In the genomic region with DNA sequence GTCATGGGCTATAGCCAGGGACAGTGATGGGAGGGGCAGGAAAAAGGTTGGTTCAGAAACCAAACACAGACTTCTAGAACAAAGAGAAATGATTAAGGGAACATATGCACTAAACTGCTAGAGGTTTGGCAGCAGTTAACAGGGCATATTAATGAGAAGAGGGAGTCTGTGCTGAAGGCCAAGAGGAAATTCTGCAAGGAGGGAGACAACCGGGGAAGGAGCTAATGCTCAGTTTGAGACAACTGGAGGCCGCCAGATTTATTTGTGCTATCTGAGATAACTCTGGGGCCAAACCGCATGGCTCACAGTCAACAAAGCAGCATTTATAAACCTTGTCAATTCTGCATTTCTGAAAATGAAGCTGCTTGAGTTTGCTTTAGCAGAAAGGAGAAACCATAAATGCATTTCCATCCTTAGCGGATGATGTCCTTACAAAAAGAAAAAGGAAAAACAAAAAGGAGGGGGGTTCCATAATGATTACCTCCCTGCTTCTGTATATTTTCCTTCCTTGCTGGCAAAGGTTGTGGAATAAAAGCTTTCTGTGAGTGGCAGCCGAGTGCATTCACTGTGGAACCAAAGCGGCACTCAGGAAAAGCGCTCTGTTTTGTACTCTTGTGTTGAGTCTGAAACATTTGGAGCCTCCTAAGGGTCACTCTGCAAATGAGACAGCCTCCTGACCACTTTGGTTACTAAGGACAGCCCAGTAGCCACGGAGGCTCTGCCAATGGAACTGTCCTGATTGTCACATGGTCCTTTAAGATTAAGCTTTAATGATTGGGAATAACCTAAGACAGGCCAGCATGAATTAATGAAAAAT, we compare ENCODE assay signal across 10 cellular contexts.
DNase-seq lines count a peak whose midpoint lies in the region; ATAC-seq and TF ChIP-seq lines count a peak whose summit lies in the region.
"Had no signal": no experiment of that assay in that cellular context is flagged by ENCODE, and none has a peak within 500 bp of the region (broad histone marks: within the 10 kb centered on the region; RNA-seq: fewer than 3 reads in every experiment).

No MANE protein-coding gene starts in this region.

- H3K4me1 ChIP-seq in IMR-90 (ENCODE audit: control insufficient read depth, insufficient read depth, low read length) = peaks cover 19% of the 10 kb centered on the region

- no peak overlapping the region for H3K9ac ChIP-seq in IMR-90 (ENCODE audit: low read depth, low read length)

- no peak overlapping the region for H2AFZ ChIP-seq in IMR-90 (replicated peaks; ENCODE audit: low read length, poor library complexity)

- H3K9me3 Mint-ChIP-seq in activated T-helper 17 cell treated with anti-CD3 and anti-CD28 coated beads, Interleukin-2, amount 50 U/mL, for 72 hours = no peaks in the 10 kb centered on the region

- H2BK20ac ChIP-seq in IMR-90 (ENCODE audit: low read depth, low read length) = 0 out of 2 replicates have a peak overlapping the region, but pooled peaks have one; percentile 16

- H2AK9ac ChIP-seq in IMR-90 (replicated peaks; ENCODE audit: low read depth, low read length, poor library complexity) = no peak overlapping the region

- CTCF ChIA-PET in IMR-90 (lab: Yijun Ruan, JAX) = no interaction called here

- POLR2A ChIA-PET in IMR-90 (lab: Charles Lee; ENCODE audit: unreplicated experiment) = no interaction called here

- no TSS peak for BruUV-seq in IMR-90 (replicated peaks; lab: Mats Ljungman, UMichigan)

- H3K18ac ChIP-seq in IMR-90 (ENCODE audit: low read depth, low read length) = no peak overlapping the region

- no peaks in the 10 kb centered on the region for H3K9me3 ChIP-seq in IMR-90 (ENCODE audit: control insufficient read depth, insufficient read depth, low read length)
- H3K9me3 ChIP-seq: Peyer's patch had no signal

- H3K27ac Mint-ChIP-seq in activated T-helper 17 cell treated with anti-CD3 and anti-CD28 coated beads, Interleukin-2, amount 50 U/mL, for 72 hours = peak overlapping the region; percentile 80

- no peak for TF ChIP-seq RAD21 in IMR-90 (IDR thresholded peaks at IDR 0.05; ENCODE audit: low read length)

- 0 out of 2 replicates have a peak, but pooled peaks cover 9% of the 10 kb centered on the region for H3K9me1 ChIP-seq in IMR-90 (ENCODE audit: insufficient read depth, low read length)

- H3K36me3 ChIP-seq in IMR-90 (ENCODE audit: control insufficient read depth, insufficient read depth, low read length) = no peaks in the 10 kb centered on the region
- H3K36me3 ChIP-seq: Peyer's patch had no signal

- no peak overlapping the region for H3K23ac ChIP-seq in IMR-90 (ENCODE audit: low read depth, low read length)

- no peaks in the 10 kb centered on the region for H3K27me3 ChIP-seq in IMR-90 (ENCODE audit: control insufficient read depth, insufficient read depth, low read length)
- H3K27me3 ChIP-seq: Peyer's patch had no signal

- no peak overlapping the region for H3K27ac ChIP-seq in IMR-90 (ENCODE audit: insufficient read depth, low read length)
- H3K27ac ChIP-seq: Peyer's patch had no signal

- ATAC-seq in IMR-90 (ENCODE audit: low read depth) (peak; percentile 72), sciatic nerve (peak; percentile 24), HG02610 (IDR thresholded peaks at IDR 0.05; ENCODE audit: unreplicated experiment) (no peak)
- no peak for ATAC-seq in activated T-helper 17 cell treated with anti-CD3 and anti-CD28 coated beads, Interleukin-2, amount 50 U/mL, for 72 hours (replicated peaks)

- no peak overlapping the region for H2AK5ac ChIP-seq in IMR-90 (ENCODE audit: low read depth, low read length)

- 57% methylated on average over 4 of the region's 8 CpGs; no CpG with 5 or more reads in 1 of the 2 experiments for WGBS in IMR-90 (ENCODE audit: extremely low coverage in 2 of 2, insufficient read length in 1 of 2), 2 experiments

- H4K20me1 ChIP-seq in IMR-90 (ENCODE audit: insufficient read depth, low read length) = no peaks in the 10 kb centered on the region; the same call in 1 of the 2 replicates

- H2BK120ac ChIP-seq in IMR-90 (ENCODE audit: low read depth, low read length) = no peak overlapping the region

- 0 out of 3 replicates have a peak overlapping the region, but pooled peaks have one; percentile 26 for H2BK15ac ChIP-seq in IMR-90 (ENCODE audit: low read depth, low read length)

- DNase-seq in IMR-90 (peak; percentile 61), globus pallidus (ENCODE audit: low spot score) (peak; percentile 59), sciatic nerve (ENCODE audit: low spot score) (no peak), HPDE6-E6E7 (ENCODE audit: extremely low spot score) (no peak), mesenteric fat pad (ENCODE audit: low spot score) (no peak)
- DNase-seq in stimulated activated CD4-positive, alpha-beta T cell treated with anti-CD3 and anti-CD28 coated beads, Interleukin-4, amount 100 ng/mL, for 1 hour = no peak
- DNase-seq: NCI-H2107, Peyer's patch had no signal

- H3K14ac ChIP-seq in IMR-90 (replicated peaks; ENCODE audit: low read depth, low read length) = no peak overlapping the region; the same call in 1 of the 2 replicates

- H4K91ac ChIP-seq in IMR-90 (ENCODE audit: insufficient read depth, low read depth, low read length) = no peak overlapping the region

- no peak overlapping the region for H2BK5ac ChIP-seq in IMR-90 (ENCODE audit: low read depth, low read length, poor library complexity, severe bottlenecking)

- no peak overlapping the region for H4K8ac ChIP-seq in IMR-90 (ENCODE audit: low read depth in 2 of 2, low read length in 2 of 2)

- no peak overlapping the region for H4K5ac ChIP-seq in IMR-90 (ENCODE audit: low read depth, low read length)

- dilution Hi-C loops in IMR-90 (cut with HindIII; ENCODE audit: low sequenced_read_pairs, unreplicated experiment) = no loop called here

- H3K36me3 Mint-ChIP-seq in activated T-helper 17 cell treated with anti-CD3 and anti-CD28 coated beads, Interleukin-2, amount 50 U/mL, for 72 hours (ENCODE audit: low read depth) = peaks cover 5% of the 10 kb centered on the region

- no peak overlapping the region for H3K4ac ChIP-seq in IMR-90 (ENCODE audit: low read depth, low read length)

- no peak overlapping the region for H3K4me3 ChIP-seq in IMR-90 (ENCODE audit: insufficient read depth, low read depth, low read length)
- H3K4me3 ChIP-seq: Peyer's patch had no signal

- no peak for TF ChIP-seq POLR2A in IMR-90 (IDR thresholded peaks at IDR 0.05; ENCODE audit: low read depth, low read length)

- in situ Hi-C loops in IMR-90 (cut with MboI; ENCODE audit: low sequenced_read_pairs) = no loop called here

- TF ChIP-seq CTCF in IMR-90 (conservative IDR thresholded peaks at IDR 0.05; ENCODE audit: low read depth, low read length) = no peak

- no peaks in the 10 kb centered on the region for H3K27me3 Mint-ChIP-seq in activated T-helper 17 cell treated with anti-CD3 and anti-CD28 coated beads, Interleukin-2, amount 50 U/mL, for 72 hours

- H3K4me1 Mint-ChIP-seq in activated T-helper 17 cell treated with anti-CD3 and anti-CD28 coated beads, Interleukin-2, amount 50 U/mL, for 72 hours = peaks cover 6% of the 10 kb centered on the region

- no peak overlapping the region for H3K56ac ChIP-seq in IMR-90 (ENCODE audit: extremely low read depth, insufficient read depth, low read length)

- peak overlapping the region; percentile 51 for H3K4me2 ChIP-seq in IMR-90 (ENCODE audit: low read depth, low read length)

- no peak overlapping the region for H3K4me3 Mint-ChIP-seq in activated T-helper 17 cell treated with anti-CD3 and anti-CD28 coated beads, Interleukin-2, amount 50 U/mL, for 72 hours

- no peaks in the 10 kb centered on the region for H3K79me1 ChIP-seq in IMR-90 (ENCODE audit: low read depth in 1 of 2, low read length in 2 of 2)

- intact Hi-C loops in IMR-90 (cut with micrococcal nuclease) = no loop called here
- intact Hi-C loops in sciatic nerve (cut with DNase I) = no loop called here

TF ChIP-seq in IMR-90, 13 proteins besides CTCF, POLR2A, EP300 and RAD21:
- TF ChIP-seq MAFK (IDR thresholded peaks at IDR 0.05; ENCODE audit: low read depth, low read length) (no peak), CHD1 (IDR thresholded peaks at IDR 0.05; ENCODE audit: low read depth, low read length) (no peak), BHLHE40 (IDR thresholded peaks at IDR 0.05; ENCODE audit: low read depth, low read length) (no peak), SMC3 (IDR thresholded peaks at IDR 0.05; ENCODE audit: low read depth, low read length) (no peak), NFE2L2 (IDR thresholded peaks at IDR 0.05; ENCODE audit: low read depth, low read length) (no peak), CEBPB (IDR thresholded peaks at IDR 0.05; ENCODE audit: low read depth, low read length) (no peak), MAZ (IDR thresholded peaks at IDR 0.05; ENCODE audit: borderline replicate concordance, low read depth, low read length) (no peak), RCOR1 (IDR thresholded peaks at IDR 0.05; ENCODE audit: insufficient replicate concordance, low read length) (no peak), FOS (IDR thresholded peaks at IDR 0.05; ENCODE audit: low read depth, low read length) (no peak), RFX5 (IDR thresholded peaks at IDR 0.05; ENCODE audit: low read depth, low read length) (no peak), MXI1 (IDR thresholded peaks at IDR 0.05; ENCODE audit: borderline replicate concordance, low read depth, low read length) (no peak)
- TF ChIP-seq, protein P1, sequence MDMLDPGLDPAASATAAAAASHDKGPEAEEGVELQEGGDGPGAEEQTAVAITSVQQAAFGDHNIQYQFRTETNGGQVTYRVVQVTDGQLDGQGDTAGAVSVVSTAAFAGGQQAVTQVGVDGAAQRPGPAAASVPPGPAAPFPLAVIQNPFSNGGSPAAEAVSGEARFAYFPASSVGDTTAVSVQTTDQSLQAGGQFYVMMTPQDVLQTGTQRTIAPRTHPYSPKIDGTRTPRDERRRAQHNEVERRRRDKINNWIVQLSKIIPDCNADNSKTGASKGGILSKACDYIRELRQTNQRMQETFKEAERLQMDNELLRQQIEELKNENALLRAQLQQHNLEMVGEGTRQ (IDR thresholded peaks at IDR 0.05; ENCODE audit: low read depth, low read length) = no peak
- TF ChIP-seq, protein P2, sequence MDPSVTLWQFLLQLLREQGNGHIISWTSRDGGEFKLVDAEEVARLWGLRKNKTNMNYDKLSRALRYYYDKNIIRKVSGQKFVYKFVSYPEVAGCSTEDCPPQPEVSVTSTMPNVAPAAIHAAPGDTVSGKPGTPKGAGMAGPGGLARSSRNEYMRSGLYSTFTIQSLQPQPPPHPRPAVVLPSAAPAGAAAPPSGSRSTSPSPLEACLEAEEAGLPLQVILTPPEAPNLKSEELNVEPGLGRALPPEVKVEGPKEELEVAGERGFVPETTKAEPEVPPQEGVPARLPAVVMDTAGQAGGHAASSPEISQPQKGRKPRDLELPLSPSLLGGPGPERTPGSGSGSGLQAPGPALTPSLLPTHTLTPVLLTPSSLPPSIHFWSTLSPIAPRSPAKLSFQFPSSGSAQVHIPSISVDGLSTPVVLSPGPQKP (IDR thresholded peaks at IDR 0.05; ENCODE audit: borderline replicate concordance, low read depth, low read length) = no peak

Comparison
In these comparisons a context has a peak if more than half of its experiments do, and no peak if none do; other contexts are left out.
1. ATAC-seq: peak in IMR-90 (single experiment) and sciatic nerve (single experiment); none in activated T-helper 17 cell treated with anti-CD3 and anti-CD28 coated beads, Interleukin-2, amount 50 U/mL, for 72 hours (single experiment) and HG02610 (single experiment).
2. DNase-seq: peak in IMR-90 (single experiment) and globus pallidus (single experiment); none in sciatic nerve (single experiment), HPDE6-E6E7 (single experiment), mesenteric fat pad (single experiment) and stimulated activated CD4-positive, alpha-beta T cell treated with anti-CD3 and anti-CD28 coated beads, Interleukin-4, amount 100 ng/mL, for 1 hour (single experiment).